In the genomic region with DNA sequence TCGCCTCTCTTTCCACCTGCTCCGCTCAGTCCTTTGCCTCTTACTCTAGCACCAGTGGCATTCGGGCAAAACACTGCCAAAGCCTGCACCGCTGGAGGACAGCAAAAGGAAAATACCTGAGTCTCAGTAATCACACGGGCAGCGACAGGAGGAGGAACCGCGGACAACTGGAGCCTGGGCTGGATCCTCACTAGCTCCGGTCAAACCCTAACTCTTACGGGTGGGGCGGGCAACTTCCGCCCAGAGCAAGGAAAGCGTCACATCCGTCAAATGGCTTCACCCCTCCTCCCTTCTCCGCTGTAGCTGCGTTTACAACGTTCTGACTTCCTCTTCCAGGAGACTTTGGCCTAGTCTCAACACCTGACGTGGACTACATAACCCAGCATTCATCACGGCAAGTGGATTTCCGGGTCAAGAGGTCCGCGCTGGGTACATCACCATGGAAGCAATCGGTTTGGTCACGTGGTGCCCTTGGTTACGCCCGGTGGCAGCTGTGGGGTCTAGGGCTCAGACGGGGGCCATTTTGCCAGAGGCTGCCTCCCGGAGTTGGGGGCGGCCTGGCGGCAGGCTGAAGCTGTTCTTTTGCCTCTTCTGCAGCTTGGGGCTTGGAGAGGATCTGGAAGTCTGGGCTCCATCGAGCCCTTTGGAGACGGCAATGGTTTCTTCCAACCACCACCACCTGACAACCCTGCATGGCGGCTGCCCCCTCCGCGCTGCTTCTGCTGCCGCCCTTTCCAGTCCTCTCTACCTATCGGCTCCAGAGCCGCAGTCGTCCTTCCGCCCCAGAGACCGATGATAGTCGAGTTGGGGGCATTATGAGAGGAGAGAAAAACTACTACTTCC, we compare ENCODE assay signal across 8 cellular contexts. TPM values are rescaled to one million over a fixed set of nuclear protein-coding genes. Genes with fewer than 3 reads are reported as not detected.
A peak's percentile ranks its signal among the peaks of the same experiment; 100 is the strongest.
DNase-seq lines count a peak whose midpoint lies in the region; ATAC-seq, FAIRE-seq and TF ChIP-seq lines count a peak whose summit lies in the region.

A gene with protein sequence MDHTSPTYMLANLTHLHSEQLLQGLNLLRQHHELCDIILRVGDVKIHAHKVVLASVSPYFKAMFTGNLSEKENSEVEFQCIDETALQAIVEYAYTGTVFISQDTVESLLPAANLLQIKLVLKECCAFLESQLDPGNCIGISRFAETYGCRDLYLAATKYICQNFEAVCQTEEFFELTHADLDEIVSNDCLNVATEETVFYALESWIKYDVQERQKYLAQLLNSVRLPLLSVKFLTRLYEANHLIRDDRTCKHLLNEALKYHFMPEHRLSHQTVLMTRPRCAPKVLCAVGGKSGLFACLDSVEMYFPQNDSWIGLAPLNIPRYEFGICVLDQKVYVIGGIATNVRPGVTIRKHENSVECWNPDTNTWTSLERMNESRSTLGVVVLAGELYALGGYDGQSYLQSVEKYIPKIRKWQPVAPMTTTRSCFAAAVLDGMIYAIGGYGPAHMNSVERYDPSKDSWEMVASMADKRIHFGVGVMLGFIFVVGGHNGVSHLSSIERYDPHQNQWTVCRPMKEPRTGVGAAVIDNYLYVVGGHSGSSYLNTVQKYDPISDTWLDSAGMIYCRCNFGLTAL (minus strand): TSS at position 218 of the 843 bp plus-strand sequence. CDS start 16,019 bp downstream, outside the sequence.
A gene with protein sequence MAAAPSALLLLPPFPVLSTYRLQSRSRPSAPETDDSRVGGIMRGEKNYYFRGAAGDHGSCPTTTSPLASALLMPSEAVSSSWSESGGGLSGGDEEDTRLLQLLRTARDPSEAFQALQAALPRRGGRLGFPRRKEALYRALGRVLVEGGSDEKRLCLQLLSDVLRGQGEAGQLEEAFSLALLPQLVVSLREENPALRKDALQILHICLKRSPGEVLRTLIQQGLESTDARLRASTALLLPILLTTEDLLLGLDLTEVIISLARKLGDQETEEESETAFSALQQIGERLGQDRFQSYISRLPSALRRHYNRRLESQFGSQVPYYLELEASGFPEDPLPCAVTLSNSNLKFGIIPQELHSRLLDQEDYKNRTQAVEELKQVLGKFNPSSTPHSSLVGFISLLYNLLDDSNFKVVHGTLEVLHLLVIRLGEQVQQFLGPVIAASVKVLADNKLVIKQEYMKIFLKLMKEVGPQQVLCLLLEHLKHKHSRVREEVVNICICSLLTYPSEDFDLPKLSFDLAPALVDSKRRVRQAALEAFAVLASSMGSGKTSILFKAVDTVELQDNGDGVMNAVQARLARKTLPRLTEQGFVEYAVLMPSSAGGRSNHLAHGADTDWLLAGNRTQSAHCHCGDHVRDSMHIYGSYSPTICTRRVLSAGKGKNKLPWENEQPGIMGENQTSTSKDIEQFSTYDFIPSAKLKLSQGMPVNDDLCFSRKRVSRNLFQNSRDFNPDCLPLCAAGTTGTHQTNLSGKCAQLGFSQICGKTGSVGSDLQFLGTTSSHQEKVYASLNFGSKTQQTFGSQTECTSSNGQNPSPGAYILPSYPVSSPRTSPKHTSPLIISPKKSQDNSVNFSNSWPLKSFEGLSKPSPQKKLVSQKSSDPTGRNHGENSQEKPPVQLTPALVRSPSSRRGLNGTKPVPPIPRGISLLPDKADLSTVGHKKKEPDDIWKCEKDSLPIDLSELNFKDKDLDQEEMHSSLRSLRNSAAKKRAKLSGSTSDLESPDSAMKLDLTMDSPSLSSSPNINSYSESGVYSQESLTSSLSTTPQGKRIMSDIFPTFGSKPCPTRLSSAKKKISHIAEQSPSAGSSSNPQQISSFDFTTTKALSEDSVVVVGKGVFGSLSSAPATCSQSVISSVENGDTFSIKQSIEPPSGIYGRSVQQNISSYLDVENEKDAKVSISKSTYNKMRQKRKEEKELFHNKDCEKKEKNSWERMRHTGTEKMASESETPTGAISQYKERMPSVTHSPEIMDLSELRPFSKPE (N-terminal part only) (plus strand): TSS at position 461 of the 843 bp plus-strand sequence. CDS start 232 bp downstream, at position 693.

- TF ChIP-seq POLR2A in GM12891 (IDR thresholded peaks at IDR 0.05; ENCODE audit: low read depth, low read length) (peak; percentile 95), upper lobe of left lung (IDR thresholded peaks at IDR 0.05) (peak in 3 of 4 donors; percentile 78 to 92 (median 85))

- peak within 1 kb of the TSS; percentile 94 for H3K9ac ChIP-seq in adipocyte (ENCODE audit: low read length)

- 0% methylated on average over 42 of the region's 42 CpGs for WGBS in heart right ventricle, 2 donors
- 0% methylated on average over 29 to 38 of the region's 42 CpGs for WGBS in upper lobe of left lung, 2 donors

- H3K9me3 ChIP-seq in adipocyte (ENCODE audit: control insufficient read depth, low read length) = no peaks in the 10 kb centered on the region
- no peaks in the 10 kb centered on the region for H3K9me3 ChIP-seq in heart right ventricle
- H3K9me3 ChIP-seq in upper lobe of left lung = no peaks in the 10 kb centered on the region

- TF ChIP-seq CTCF in heart right ventricle (IDR thresholded peaks at IDR 0.05) (no peak), upper lobe of left lung (IDR thresholded peaks at IDR 0.05) (peak in 1 of 6 experiments; percentile 23)

- intact Hi-C loops in heart right ventricle (cut with DNase I) = loop anchor here in 7 of 10 donors (1.0 to 10.0 kb wide), 12 partner anchors 50 to 293 kb away; a partner anchor contains a TSS
- intact Hi-C loops in posterior cingulate gyrus (cut with DNase I) = loop anchor here (1.0 to 5.0 kb wide), 4 partner anchors 35 to 172 kb away; a partner anchor contains a TSS

- H3K4me3 ChIP-seq in adipocyte (ENCODE audit: low read length) (peak within 1 kb of the TSS; percentile 95), heart right ventricle (peak within 1 kb of the TSS; percentile 50 to 98 (median 84)), upper lobe of left lung (peak within 1 kb of the TSS; percentile 90 to 93 (median 90))

- H3K36me3 ChIP-seq in adipocyte (ENCODE audit: control insufficient read depth, insufficient read depth, low read length, severe bottlenecking) = no peaks in the 10 kb centered on the region
- no peaks in the 10 kb centered on the region for H3K36me3 ChIP-seq in heart right ventricle
- H3K36me3 ChIP-seq in upper lobe of left lung = no peaks in the 10 kb centered on the region

- no peaks in the 10 kb centered on the region for H3K27me3 ChIP-seq in adipocyte (replicated peaks; ENCODE audit: control insufficient read depth, insufficient read depth, low read length)
- no peaks in the 10 kb centered on the region for H3K27me3 ChIP-seq in heart right ventricle
- H3K27me3 ChIP-seq in upper lobe of left lung = no peaks in the 10 kb centered on the region

- DNase-seq in GM12891 (ENCODE audit: insufficient read length, low spot score) = peak; percentile 69
- DNase-seq in NCI-H1417 treated with DMSO at 0.1 percent for 48 hours (lab: John Stamatoyannopoulos, UW) = peak; percentile 99
- DNase-seq in SW 1271 (lab: John Stamatoyannopoulos, UW) = peak; percentile 99 to 100
- peak; percentile 100 for DNase-seq in adipocyte (ENCODE audit: low read depth)
- peak; percentile 89 to 99 for DNase-seq in heart right ventricle
- DNase-seq in posterior cingulate gyrus = peak; percentile 97 to 100 (median 98)
- peak; percentile 89 to 99 for DNase-seq in upper lobe of left lung

- H3K27ac ChIP-seq in heart right ventricle (peak within 1 kb of the TSS; percentile 79 to 96 (median 88)), upper lobe of left lung (peak within 1 kb of the TSS; percentile 87 to 93 (median 90))

- peak in 1 of 4 donors; percentile 90 for TF ChIP-seq EP300 in upper lobe of left lung (IDR thresholded peaks at IDR 0.05)

- FAIRE-seq in GM12891 (lab: Jason Lieb, UNC) = peak; percentile 99

- peaks cover 40% of the 10 kb centered on the region for H3K4me1 ChIP-seq in adipocyte (ENCODE audit: control insufficient read depth, insufficient read depth, low read length)
- H3K4me1 ChIP-seq in heart right ventricle = peaks cover 0 to 80% (median 68%) of the 10 kb centered on the region in 9 donors
- H3K4me1 ChIP-seq in upper lobe of left lung = peaks cover 42 to 70% (median 57%) of the 10 kb centered on the region in 4 donors

- peak; percentile 95 for ATAC-seq in HG02798 (IDR thresholded peaks at IDR 0.05; ENCODE audit: poor library complexity, unreplicated experiment)
- ATAC-seq in heart right ventricle = peak; percentile 96 to 98 (median 96)
- ATAC-seq in upper lobe of left lung (ENCODE audit: low FRiP score in 2 of 2) = peak; percentile 98 to 100

TF ChIP-seq in GM12891, 5 proteins besides CTCF, POLR2A, EP300 and RAD21:
- peak; percentile 93 for TF ChIP-seq SPI1 (IDR thresholded peaks at IDR 0.05; ENCODE audit: low read depth, low read length)
- peak; percentile 81 for TF ChIP-seq TAF1 (IDR thresholded peaks at IDR 0.05; ENCODE audit: low read depth, low read length)
- peak; percentile 93 for TF ChIP-seq POLR2AphosphoS5 (IDR thresholded peaks at IDR 0.05; ENCODE audit: low read depth, low read length)
- TF ChIP-seq POU2F2 (IDR thresholded peaks at IDR 0.05; ENCODE audit: low read depth, low read length) = no peak; the same call in 1 of the 2 replicates

RNA-seq across cellular contexts. Expression of the first gene that starts in this region (rescaled TPM):
- polyA plus RNA-seq in GM12891 (2012; ENCODE audit: low read depth, missing spikeins) = 4.1 TPM
- 10 to 100 TPM in 8 of 10 donors, 1 to 10 TPM in 2; 9.0 to 15.4 (median 13.0) TPM for total RNA-seq in heart right ventricle
- 1 to 10 TPM; 1.7 to 2.6 TPM for polyA plus RNA-seq in heart right ventricle
- total RNA-seq in upper lobe of left lung = 10 to 100 TPM in 4 of 6 donors, 1 to 10 TPM in 2; 3.7 to 20.0 (median 12.4) TPM

RNA-seq across cellular contexts. Expression of the second gene that starts in this region (rescaled TPM):
- 3.5 TPM for polyA plus RNA-seq in GM12891 (2012; ENCODE audit: low read depth, missing spikeins)
- total RNA-seq in heart right ventricle = 10 to 100 TPM; 14.7 to 25.2 (median 22.2) TPM
- 1 to 10 TPM; 3.7 to 6.4 TPM for polyA plus RNA-seq in heart right ventricle
- total RNA-seq in upper lobe of left lung = 10 to 100 TPM; 11.3 to 42.3 (median 16.2) TPM

Comparison
In these comparisons a context has a peak if more than half of its experiments do, and no peak if none do; other contexts are left out.
1. Peak in every context shown above with its lines: DNase-seq, ATAC-seq, H3K4me3 ChIP-seq and H3K27ac ChIP-seq.